Comparison of ENCODE assay signal across 16 cellular contexts in genomic region chr16:69693916-69694315, GRCh38.
"Had no signal": no experiment of that assay in that cellular context is flagged by ENCODE, and none has a peak within 500 bp of the region (broad histone marks: within the 10 kb centered on the region; RNA-seq: fewer than 3 reads in every experiment).

No MANE protein-coding gene starts in this region.

- H3K4me1 Mint-ChIP-seq: endodermal cell had no signal

- H3K27me3 Mint-ChIP-seq: dendritic cell treated with granulocyte-macrophage colony-stimulating factor and Interleukin-4, amounts not matched to agents 40 ng/mL and 50 ng/mL, for 4 days; naive thymus-derived CD4-positive, alpha-beta T cell; type B pancreatic cell had no signal

- H3K27ac Mint-ChIP-seq: dendritic cell treated with granulocyte-macrophage colony-stimulating factor and Interleukin-4, amounts not matched to agents 40 ng/mL and 50 ng/mL, for 4 days; endodermal cell; type B pancreatic cell had no signal

- H3K27me3 ChIP-seq: sigmoid colon, suprapubic skin, thyroid gland had no signal

- H3K9me3 ChIP-seq: sigmoid colon, suprapubic skin, thyroid gland had no signal

- H3K4me1 ChIP-seq: suprapubic skin, thyroid gland had no signal

- H3K27ac ChIP-seq: sigmoid colon, suprapubic skin, thyroid gland had no signal

- H3K4me3 ChIP-seq: sigmoid colon, suprapubic skin, thyroid gland had no signal

- DNase-seq: endodermal cell; foreskin melanocyte; head of caudate nucleus; hippocampal formation; kidney glomerular epithelial cell; naive thymus-derived CD4-positive, alpha-beta T cell; posterior cingulate gyrus; sigmoid colon; small intestine; stimulated activated CD4-positive, alpha-beta T cell treated with anti-CD3 and anti-CD28 coated beads, Interleukin-2, amount 100 ng/mL, for 48 hours; stimulated activated naive CD8-positive, alpha-beta T cell treated with anti-CD3 and anti-CD28 coated beads, Interleukin-15, Interleukin-2, amounts not matched to agents 100 U/mL and 50 U/mL, for 24 hours; thyroid gland had no signal

- ATAC-seq: naive thymus-derived CD4-positive, alpha-beta T cell; stimulated activated naive CD8-positive, alpha-beta T cell treated with anti-CD3 and anti-CD28 coated beads, Interleukin-15, Interleukin-2, amounts not matched to agents 100 U/mL and 50 U/mL, for 24 hours had no signal

- H3K4me3 Mint-ChIP-seq: dendritic cell treated with granulocyte-macrophage colony-stimulating factor and Interleukin-4, amounts not matched to agents 40 ng/mL and 50 ng/mL, for 4 days; endodermal cell; naive thymus-derived CD4-positive, alpha-beta T cell; neural crest cell; type B pancreatic cell had no signal

- H3K9me3 Mint-ChIP-seq: dendritic cell treated with granulocyte-macrophage colony-stimulating factor and Interleukin-4, amounts not matched to agents 40 ng/mL and 50 ng/mL, for 4 days; endodermal cell; naive thymus-derived CD4-positive, alpha-beta T cell; neural crest cell; type B pancreatic cell had no signal
